Comparison of ENCODE assay signal across 25 cellular contexts in genomic region chr2:45834858-45835257, GRCh38.
"Had no signal": no experiment of that assay in that cellular context is flagged by ENCODE, and none has a peak within 500 bp of the region (broad histone marks: within the 10 kb centered on the region; RNA-seq: fewer than 3 reads in every experiment).

No MANE protein-coding gene starts in this region.

- DNase-seq: colonic mucosa; effector CD8-positive, alpha-beta T cell; endodermal cell; foreskin fibroblast; gastrocnemius medialis; left ventricle myocardium superior; mesenchymal stem cell; midbrain; naive thymus-derived CD8-positive, alpha-beta T cell; nephron progenitor cell; psoas muscle; right cardiac atrium; sigmoid colon; stimulated activated CD4-positive, alpha-beta T cell treated with anti-CD3 and anti-CD28 coated beads, Interleukin-2, amount 100 ng/mL, for 24 hours; stimulated activated CD4-positive, alpha-beta T cell treated with anti-CD3 and anti-CD28 coated beads, Interleukin-4, amount 100 ng/mL, for 24 hours; stimulated activated naive CD8-positive, alpha-beta T cell treated with anti-CD3 and anti-CD28 coated beads, Interleukin-15, Interleukin-2, amounts not matched to agents 100 U/mL and 50 U/mL, for 24 hours; substantia nigra; testis; tibial artery; upper lobe of left lung had no signal

- H3K36me3 ChIP-seq: colonic mucosa, gastrocnemius medialis, sigmoid colon, tibial artery, upper lobe of left lung had no signal

- H3K4me3 ChIP-seq: colonic mucosa, gastrocnemius medialis, lung, psoas muscle, sigmoid colon, testis, tibial artery, upper lobe of left lung had no signal

- H3K4me1 ChIP-seq: colonic mucosa, psoas muscle had no signal

- H3K27ac ChIP-seq: colonic mucosa, epithelial cell of prostate, gastrocnemius medialis, psoas muscle, sigmoid colon, testis, tibial artery, upper lobe of left lung had no signal

- ATAC-seq: esophagus mucosa; gastrocnemius medialis; left ventricle myocardium superior; naive thymus-derived CD8-positive, alpha-beta T cell; psoas muscle; right cardiac atrium; stimulated activated effector memory CD8-positive, alpha-beta T cell treated with anti-CD3 and anti-CD28 coated beads, Interleukin-12 subunit alpha, Interleukin-12 subunit beta, amount 100 ng/mL, for 72 hours; stimulated activated naive CD8-positive, alpha-beta T cell treated with anti-CD3 and anti-CD28 coated beads, Interleukin-15, Interleukin-2, amounts not matched to agents 100 U/mL and 50 U/mL, for 24 hours had no signal

- H3K27me3 Mint-ChIP-seq: naive thymus-derived CD8-positive, alpha-beta T cell had no signal

- H3K27me3 ChIP-seq: colonic mucosa, gastrocnemius medialis, sigmoid colon, testis, tibial artery, upper lobe of left lung had no signal

- H3K4me3 Mint-ChIP-seq: dendritic cell treated with granulocyte-macrophage colony-stimulating factor and Interleukin-4, amounts not matched to agents 40 ng/mL and 50 ng/mL, for 4 days; endodermal cell; naive thymus-derived CD8-positive, alpha-beta T cell; nephron progenitor cell; stimulated activated effector memory CD8-positive, alpha-beta T cell treated with anti-CD3 and anti-CD28 coated beads, Interleukin-12 subunit alpha, Interleukin-12 subunit beta, amount 100 ng/mL, for 72 hours had no signal

- H3K36me3 Mint-ChIP-seq: stimulated activated effector memory CD8-positive, alpha-beta T cell treated with anti-CD3 and anti-CD28 coated beads, Interleukin-12 subunit alpha, Interleukin-12 subunit beta, amount 100 ng/mL, for 72 hours had no signal

- H3K9me3 ChIP-seq: colonic mucosa, gastrocnemius medialis, testis had no signal

- H3K27ac Mint-ChIP-seq: dendritic cell treated with granulocyte-macrophage colony-stimulating factor and Interleukin-4, amounts not matched to agents 40 ng/mL and 50 ng/mL, for 4 days; endodermal cell; nephron progenitor cell; stimulated activated effector memory CD8-positive, alpha-beta T cell treated with anti-CD3 and anti-CD28 coated beads, Interleukin-12 subunit alpha, Interleukin-12 subunit beta, amount 100 ng/mL, for 72 hours had no signal
